ENCODE assay signal across 10 cellular contexts in the genomic region with DNA sequence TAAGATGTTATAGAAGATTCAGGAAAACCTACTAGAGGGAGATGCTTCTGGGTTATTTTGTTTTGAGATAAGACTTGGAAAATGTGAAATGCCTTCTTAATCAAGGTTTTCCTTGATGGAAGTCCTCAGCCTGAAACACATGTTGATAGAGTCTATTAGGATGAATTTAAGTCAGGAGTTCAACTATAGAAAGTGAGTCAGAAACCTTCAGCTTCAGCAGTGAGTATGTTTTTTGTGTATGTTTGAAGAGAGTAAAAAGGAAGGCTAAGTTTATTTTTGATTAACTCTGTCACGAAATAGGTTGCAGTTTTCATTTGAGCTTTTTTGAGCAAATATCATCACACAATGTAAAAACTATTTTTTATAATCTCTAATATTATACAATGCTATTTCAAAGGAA.
"Had no signal": no experiment of that assay in that cellular context is flagged by ENCODE, and none has a peak within 500 bp of the region (broad histone marks: within the 10 kb centered on the region; RNA-seq: fewer than 3 reads in every experiment).

No MANE protein-coding gene starts in this region.

- H3K4me3 Mint-ChIP-seq: HFFc6 had no signal

- H3K4me3 ChIP-seq: GM23248, HAP-1, K562 had no signal

- H3K9ac ChIP-seq: GM23248 had no signal

- H3K9me3 ChIP-seq: HAP-1 had no signal

- H3K27ac ChIP-seq: GM23248, HL-60 had no signal

- ATAC-seq: HCT116, HepG2, K562 had no signal

- H3K27ac Mint-ChIP-seq: HFFc6 had no signal

- H2AFZ ChIP-seq: GM23248 had no signal

- H3K4me1 ChIP-seq: HAP-1 had no signal

- H3K36me3 ChIP-seq: HAP-1 had no signal

- DNase-seq: GM23248, GOT3, H7, HFFc6, KG1 had no signal
